Comparison of ENCODE assay signal across 8 cellular contexts in the genomic region with DNA sequence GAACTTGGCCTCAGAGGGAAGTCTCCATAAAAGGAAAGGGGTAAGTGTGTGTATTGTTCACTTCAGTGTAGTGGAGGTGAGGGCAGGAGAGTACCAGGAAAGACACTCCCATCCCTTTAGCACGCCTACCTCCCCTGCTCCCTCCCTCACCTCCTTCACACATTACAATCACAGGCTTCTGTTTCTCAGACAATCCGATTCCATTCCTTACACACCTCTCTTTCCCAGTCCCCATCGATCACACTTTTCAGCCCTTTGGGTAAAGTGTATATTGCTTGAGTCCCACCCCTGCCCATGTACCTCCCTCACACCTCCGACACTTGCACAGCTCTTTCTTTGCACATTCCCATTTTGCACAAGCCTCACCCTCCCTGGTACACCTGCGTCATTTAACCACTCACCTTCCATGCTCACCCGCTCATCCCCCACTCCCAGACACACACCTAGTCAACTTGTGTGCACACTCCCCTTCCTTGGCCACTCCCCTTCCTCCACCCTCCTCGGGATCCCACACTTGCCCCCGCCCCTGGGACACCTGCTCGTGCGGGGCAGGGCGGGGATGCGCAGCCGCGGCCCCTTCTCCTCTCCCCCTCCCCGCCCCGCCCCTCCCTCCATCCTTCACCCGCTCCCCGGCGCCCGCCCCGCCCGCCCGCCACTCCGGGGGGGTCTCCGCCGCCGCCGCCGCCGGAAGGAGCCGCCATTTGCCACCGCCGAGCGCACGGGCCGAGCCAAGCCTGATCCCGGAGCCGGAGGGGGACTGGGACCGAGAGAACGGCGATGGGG. TPM values are rescaled to one million over a fixed set of nuclear protein-coding genes. Genes with fewer than 3 reads are reported as not detected.
DNase-seq lines count a peak whose midpoint lies in the region; ATAC-seq and TF ChIP-seq lines count a peak whose summit lies in the region.

A gene with protein sequence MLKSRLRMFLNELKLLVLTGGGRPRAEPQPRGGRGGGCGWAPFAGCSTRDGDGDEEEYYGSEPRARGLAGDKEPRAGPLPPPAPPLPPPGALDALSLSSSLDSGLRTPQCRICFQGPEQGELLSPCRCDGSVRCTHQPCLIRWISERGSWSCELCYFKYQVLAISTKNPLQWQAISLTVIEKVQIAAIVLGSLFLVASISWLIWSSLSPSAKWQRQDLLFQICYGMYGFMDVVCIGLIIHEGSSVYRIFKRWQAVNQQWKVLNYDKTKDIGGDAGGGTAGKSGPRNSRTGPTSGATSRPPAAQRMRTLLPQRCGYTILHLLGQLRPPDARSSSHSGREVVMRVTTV (plus strand): TSS at position 693 of the 783 bp plus-strand sequence. CDS start 426 bp downstream, outside the sequence.

- H3K9me3 Mint-ChIP-seq in Calu3 (ENCODE audit: low read depth, unreplicated experiment), result no peaks in the 10 kb centered on the region
- no peaks in the 10 kb centered on the region for H3K9me3 Mint-ChIP-seq in activated naive CD4-positive, alpha-beta T cell treated with anti-CD3 and anti-CD28 coated beads, Interleukin-2, amount 50 U/mL, for 24 hours

- peak within 1 kb of the TSS; percentile 96 for H3K4me2 ChIP-seq in MM.1S (ENCODE audit: low read depth, low read length)
- peak within 1 kb of the TSS; percentile 97 for H3K4me2 ChIP-seq in SK-N-SH

- no peak for TF ChIP-seq CTCF in Calu3 (IDR thresholded peaks at IDR 0.05; ENCODE audit: unreplicated experiment)
- no peak for TF ChIP-seq CTCF in MM.1S (IDR thresholded peaks at IDR 0.05; ENCODE audit: low read length)
- TF ChIP-seq CTCF in SK-N-SH (IDR thresholded peaks at IDR 0.05), result no peak

- H3K4me1 ChIP-seq in MM.1S (ENCODE audit: low read length) (peaks cover 31% of the 10 kb centered on the region), SK-N-SH (ENCODE audit: control insufficient read depth in 1 of 2, insufficient read depth in 2 of 2, low read depth in 1 of 2, low read length in 1 of 2) (peaks cover 8 to 37% of the 10 kb centered on the region in 2 experiments)

- H3K9me3 ChIP-seq in MM.1S (replicated peaks; ENCODE audit: insufficient read depth, low read length) (no peaks in the 10 kb centered on the region), SK-N-SH (no peaks in the 10 kb centered on the region)

- peak within 1 kb of the TSS; percentile 67 for H3K4me3 Mint-ChIP-seq in Calu3 (ENCODE audit: low read depth, unreplicated experiment)
- H3K4me3 Mint-ChIP-seq in activated naive CD4-positive, alpha-beta T cell treated with anti-CD3 and anti-CD28 coated beads, Interleukin-2, amount 50 U/mL, for 24 hours, result peak within 1 kb of the TSS; percentile 90

- peak within 1 kb of the TSS; percentile 82 for H3K27ac Mint-ChIP-seq in Calu3 (ENCODE audit: unreplicated experiment)
- H3K27ac Mint-ChIP-seq in activated naive CD4-positive, alpha-beta T cell treated with anti-CD3 and anti-CD28 coated beads, Interleukin-2, amount 50 U/mL, for 24 hours, result peak within 1 kb of the TSS; percentile 84

- no peaks in the 10 kb centered on the region for H3K27me3 Mint-ChIP-seq in Calu3 (ENCODE audit: unreplicated experiment)
- H3K27me3 Mint-ChIP-seq in activated naive CD4-positive, alpha-beta T cell treated with anti-CD3 and anti-CD28 coated beads, Interleukin-2, amount 50 U/mL, for 24 hours, result no peaks in the 10 kb centered on the region

- peaks cover 48% of the 10 kb centered on the region for H3K4me1 Mint-ChIP-seq in Calu3 (ENCODE audit: low read depth, unreplicated experiment)
- H3K4me1 Mint-ChIP-seq in activated naive CD4-positive, alpha-beta T cell treated with anti-CD3 and anti-CD28 coated beads, Interleukin-2, amount 50 U/mL, for 24 hours, result peaks cover 66% of the 10 kb centered on the region

- CTCF ChIA-PET in Calu3 (lab: Charles Lee) (interaction anchor here (1.0 kb wide), 1 partner anchor 10 kb away, joined by 4 read pairs; a partner anchor contains a TSS), SK-N-SH (lab: Yijun Ruan, JAX) (interaction anchor here (1.4 kb wide), 1 partner anchor 10 kb away, joined by 5 read pairs; no protein-coding TSS in a partner anchor)

- no peaks in the 10 kb centered on the region; the same call in 1 of the 2 replicates for H3K36me3 ChIP-seq in MM.1S (replicated peaks; ENCODE audit: insufficient read depth, low read length)
- peaks cover 17 to 23% of the 10 kb centered on the region in 2 experiments for H3K36me3 ChIP-seq in SK-N-SH (replicated peaks in 1 of 2; ENCODE audit: control insufficient read depth in 1 of 2, insufficient read depth in 2 of 2, low read length in 1 of 2)

- no peak for TF ChIP-seq EP300 in SK-N-SH (IDR thresholded peaks at IDR 0.05; ENCODE audit: borderline replicate concordance in 1 of 2, low read depth in 1 of 2, low read length in 1 of 2)

- H3K9ac ChIP-seq in MM.1S (ENCODE audit: low read length) (peak within 1 kb of the TSS; percentile 64; the same call in 1 of the 2 replicates), SK-N-SH (peak within 1 kb of the TSS; percentile 44; the same call in 1 of the 2 replicates)

- intact Hi-C loops in Calu3 (cut with micrococcal nuclease; ENCODE audit: unreplicated experiment) (no loop called here), left cardiac atrium (cut with DNase I) (no loop called here)

- peaks cover 23% of the 10 kb centered on the region for H3F3A ChIP-seq in MM.1S (ENCODE audit: insufficient read depth, low read length)
- H3F3A ChIP-seq in SK-N-SH (replicated peaks; ENCODE audit: insufficient read depth), result peaks cover 21% of the 10 kb centered on the region

- H3K4me3 ChIP-seq in MM.1S (ENCODE audit: low read length), result peak within 1 kb of the TSS; percentile 73
- peak within 1 kb of the TSS; percentile 73 to 79 for H3K4me3 ChIP-seq in SK-N-SH (ENCODE audit: low read depth in 2 of 2, low read length in 1 of 2)

- H3K36me3 Mint-ChIP-seq in Calu3 (ENCODE audit: insufficient read depth, unreplicated experiment), result peaks cover 64% of the 10 kb centered on the region
- peaks cover 19% of the 10 kb centered on the region for H3K36me3 Mint-ChIP-seq in activated naive CD4-positive, alpha-beta T cell treated with anti-CD3 and anti-CD28 coated beads, Interleukin-2, amount 50 U/mL, for 24 hours

- peaks cover 34% of the 10 kb centered on the region for H3K79me2 ChIP-seq in MM.1S (ENCODE audit: low read length)
- H3K79me2 ChIP-seq in SK-N-SH (ENCODE audit: insufficient read depth), result peaks cover 25% of the 10 kb centered on the region

- no peaks in the 10 kb centered on the region for H4K20me1 ChIP-seq in MM.1S (ENCODE audit: insufficient read depth, low read length)
- peaks cover 2% of the 10 kb centered on the region for H4K20me1 ChIP-seq in SK-N-SH (ENCODE audit: insufficient read depth)

- H2AFZ ChIP-seq in MM.1S (ENCODE audit: low read length), result peak within 1 kb of the TSS; percentile 82
- H2AFZ ChIP-seq in SK-N-SH (ENCODE audit: low read depth), result peak within 1 kb of the TSS; percentile 38; the same call in 1 of the 2 replicates

- DNase-seq in Calu3, result peak; percentile 93
- peak; percentile 89 for DNase-seq in MM.1S
- DNase-seq in SK-N-SH, result peak; percentile 87
- DNase-seq in left cardiac atrium, result peak; percentile 62
- peak; percentile 50 for DNase-seq in retina
- no peak for DNase-seq in cortex of kidney (lab: John Stamatoyannopoulos, UW)

- POLR2A ChIA-PET in SK-N-SH (lab: Yijun Ruan, JAX), result interaction anchor here (1.1 kb wide), 1 partner anchor 18 kb away, joined by 4 read pairs; a partner anchor contains a TSS

- no peak for TF ChIP-seq RAD21 in SK-N-SH (IDR thresholded peaks at IDR 0.05; ENCODE audit: low read length)

- H3K27me3 ChIP-seq in MM.1S (replicated peaks; ENCODE audit: insufficient read depth, low read length) (no peaks in the 10 kb centered on the region), SK-N-SH (ENCODE audit: insufficient read depth) (no peaks in the 10 kb centered on the region)

- H3K9me2 ChIP-seq in MM.1S (replicated peaks; ENCODE audit: insufficient read depth, low read length) (no peaks in the 10 kb centered on the region), SK-N-SH (no peaks in the 10 kb centered on the region)

- ATAC-seq in GM21717 (IDR thresholded peaks at IDR 0.05; ENCODE audit: unreplicated experiment), result peak; percentile 46
- ATAC-seq in left cardiac atrium, result peak in 1 of 2 donors; percentile 4

- no TSS peak for BruUV-seq in Calu3 (replicated peaks; lab: Mats Ljungman, UMichigan)

- WGBS in SK-N-SH (ENCODE audit: low lambda C conversion rate), result 5% methylated on average over 20 of the region's 41 CpGs

- H3K27ac ChIP-seq in MM.1S (ENCODE audit: low read length) (peak within 1 kb of the TSS; percentile 65; the same call in 1 of the 2 replicates), SK-N-SH (ENCODE audit: low read depth in 2 of 2, low read length in 1 of 2) (peak within 1 kb of the TSS in 1 of 2 experiments; percentile 62; a peak in 2 of 4 replicates)

TF ChIP-seq in SK-N-SH, 30 proteins besides CTCF, POLR2A, EP300 and RAD21 (continues in another document):
- TF ChIP-seq SMC3 (IDR thresholded peaks at IDR 0.05; ENCODE audit: low read depth, low read length) (no peak), MXI1 (IDR thresholded peaks at IDR 0.05; ENCODE audit: low read depth, low read length) (0 out of 2 replicates have a peak, but pooled peaks have one; percentile 33), NRF1 (IDR thresholded peaks at IDR 0.05; ENCODE audit: low read depth, low read length) (peak; percentile 63)
- TF ChIP-seq, protein P1, sequence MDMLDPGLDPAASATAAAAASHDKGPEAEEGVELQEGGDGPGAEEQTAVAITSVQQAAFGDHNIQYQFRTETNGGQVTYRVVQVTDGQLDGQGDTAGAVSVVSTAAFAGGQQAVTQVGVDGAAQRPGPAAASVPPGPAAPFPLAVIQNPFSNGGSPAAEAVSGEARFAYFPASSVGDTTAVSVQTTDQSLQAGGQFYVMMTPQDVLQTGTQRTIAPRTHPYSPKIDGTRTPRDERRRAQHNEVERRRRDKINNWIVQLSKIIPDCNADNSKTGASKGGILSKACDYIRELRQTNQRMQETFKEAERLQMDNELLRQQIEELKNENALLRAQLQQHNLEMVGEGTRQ (IDR thresholded peaks at IDR 0.05; ENCODE audit: borderline replicate concordance, low read depth, low read length), result no peak

RNA-seq across cellular contexts. Expression of the gene that starts here (rescaled TPM):
- total RNA-seq in Calu3 (2022), result 39.0 and 42.4 TPM in 2 replicates
- 21.2 and 24.2 TPM in 2 replicates for polyA plus RNA-seq in SK-N-SH (2012; rRNA removed)
- 11.5 and 17.1 TPM in 2 replicates for polyA plus RNA-seq in SK-N-SH (2012; cell fraction: cytosol; rRNA removed)
- polyA plus RNA-seq in SK-N-SH (2012; cell fraction: nucleus; rRNA removed), result 37.4 and 43.9 TPM in 2 replicates
- 10 to 100 TPM; 11.7 to 15.0 TPM for total RNA-seq in left cardiac atrium
